8 cellular contexts compared by ENCODE assay signal in the genomic region with DNA sequence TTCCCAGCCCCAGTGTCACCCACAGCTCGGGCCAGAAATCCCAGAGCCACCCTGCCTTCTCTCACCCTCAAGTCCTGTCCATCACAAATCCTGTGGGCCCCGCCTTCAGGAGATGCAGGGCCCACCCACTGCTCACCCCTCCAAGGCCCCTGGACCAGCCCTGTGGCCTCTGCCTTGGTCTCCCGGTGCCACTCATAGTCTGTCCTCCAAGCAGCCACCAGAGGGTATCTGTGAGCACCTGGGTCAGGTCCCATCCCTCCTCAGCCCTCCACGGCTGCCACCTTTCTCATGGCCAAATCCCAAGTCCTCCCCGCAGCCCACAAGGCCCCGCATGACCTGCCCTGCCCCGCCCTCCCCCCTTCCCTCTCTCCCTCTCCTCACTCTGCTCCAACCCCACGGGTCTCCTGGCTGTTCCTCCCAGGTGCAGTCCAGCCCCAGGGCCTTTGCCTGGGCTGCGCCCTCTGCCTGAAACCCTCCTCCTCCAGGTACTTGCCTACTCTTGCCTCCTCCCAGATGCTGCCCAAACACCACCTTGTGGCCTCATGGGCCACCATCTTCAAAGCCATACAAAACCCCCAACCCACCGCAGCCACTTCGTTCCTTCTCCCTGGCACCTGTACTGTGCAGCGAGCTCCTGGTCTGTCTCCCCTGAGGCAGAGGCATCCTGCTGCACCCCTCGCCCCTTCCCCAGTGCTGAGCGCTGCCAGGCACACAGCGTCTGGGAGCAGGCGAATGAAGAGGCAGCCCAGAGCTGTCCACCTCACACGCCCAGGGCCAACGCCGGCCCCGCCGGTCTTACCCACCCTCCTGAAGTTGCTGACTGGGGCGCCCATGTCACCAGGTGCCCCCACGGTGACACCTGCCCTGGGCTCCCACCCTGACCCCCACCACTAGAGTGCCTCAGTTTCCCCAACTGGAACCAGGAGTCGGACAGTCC. TPM values are rescaled to one million over a fixed set of nuclear protein-coding genes. Genes with fewer than 3 reads are reported as not detected.
DNase-seq lines count a peak whose midpoint lies in the region; ATAC-seq and TF ChIP-seq lines count a peak whose summit lies in the region.

No MANE protein-coding gene starts in this region.

- H3K9me3 Mint-ChIP-seq in naive B cell = no peaks in the 10 kb centered on the region

- no TSS peak for BruUV-seq in PC-3 (replicated peaks; lab: Mats Ljungman, UMichigan)

- no peaks in the 10 kb centered on the region; the same call in 1 of the 2 replicates for H3K36me3 ChIP-seq in PC-3 (ENCODE audit: low read depth, low read length)

- no peaks in the 10 kb centered on the region for H3K9me2 ChIP-seq in PC-3 (replicated peaks; ENCODE audit: low read length)

- no peaks in the 10 kb centered on the region for H3K79me2 ChIP-seq in PC-3 (ENCODE audit: low read length)

- peak; percentile 21 for DNase-seq in activated naive CD4-positive, alpha-beta T cell treated with Interleukin-2 at 50 U/mL for 16 hours
- DNase-seq in activated naive CD4-positive, alpha-beta T cell (lab: John Stamatoyannopoulos, UW) = no peak
- DNase-seq in PC-3 = peak; percentile 37
- DNase-seq in cardiac fibroblast (ENCODE audit: low read depth in 2 of 2) = peak; percentile 18 to 21
- DNase-seq in naive B cell = no peak
- DNase-seq in NCI-H748 (lab: John Stamatoyannopoulos, UW; ENCODE audit: unreplicated experiment) = no peak
- DNase-seq in NOMO-1 treated with dmso at 0.1 percent for 144 hours (lab: John Stamatoyannopoulos, UW; ENCODE audit: unreplicated experiment) = no peak

- CTCF ChIA-PET in PC-3 (lab: Charles Lee) = no interaction called here

- POLR2A ChIA-PET in PC-3 (lab: Charles Lee; ENCODE audit: unreplicated experiment) = no interaction called here

- no peaks in the 10 kb centered on the region for H3F3A ChIP-seq in PC-3 (ENCODE audit: low read length, unreplicated experiment)

- ATAC-seq in PC-3 = peak; percentile 81
- peak; percentile 63 to 71 for ATAC-seq in naive B cell (ENCODE audit: low read depth in 2 of 2)
- no peak for ATAC-seq in GM19455 (IDR thresholded peaks at IDR 0.05; ENCODE audit: unreplicated experiment)

- no peak overlapping the region for H2AFZ ChIP-seq in PC-3 (ENCODE audit: low read length)

- H4K20me1 ChIP-seq in PC-3 (ENCODE audit: low read length) = no peaks in the 10 kb centered on the region

- no peak overlapping the region for H3K4me2 ChIP-seq in PC-3 (ENCODE audit: low read length)

- no peak overlapping the region for H3K9ac ChIP-seq in PC-3 (ENCODE audit: low read length)

- intact Hi-C loops in PC-3 (cut with micrococcal nuclease) = no loop called here

- H3K4me1 ChIP-seq in PC-3 (ENCODE audit: insufficient read depth, low read length) = no peaks in the 10 kb centered on the region

- H3K36me3 Mint-ChIP-seq in naive B cell = peaks cover 0 to 19% of the 10 kb centered on the region in 2 donors

- no peak overlapping the region for H3K27ac ChIP-seq in PC-3 (ENCODE audit: low read length)

- peak; percentile 49 for TF ChIP-seq CTCF in PC-3 (conservative IDR thresholded peaks at IDR 0.05; ENCODE audit: low read depth, low read length)
- peak; percentile 37 for TF ChIP-seq CTCF in cardiac fibroblast (IDR thresholded peaks at IDR 0.05; ENCODE audit: low read depth, low read length)

- peak overlapping the region in 1 of 8 donors; percentile 4 for H3K4me3 Mint-ChIP-seq in naive B cell

- H3K27ac Mint-ChIP-seq in naive B cell = peak overlapping the region in 3 of 6 donors; percentile 33 to 89 (median 67)

- H3K4me3 ChIP-seq in PC-3 (ENCODE audit: low read length) (no peak overlapping the region), cardiac fibroblast (replicated peaks in 1 of 2; ENCODE audit: low read depth in 2 of 2, low read length in 2 of 2) (no peak overlapping the region)

- H3K9me3 ChIP-seq in PC-3 (ENCODE audit: low read length) = no peaks in the 10 kb centered on the region

- no peaks in the 10 kb centered on the region for H3K27me3 Mint-ChIP-seq in naive B cell

- H3K4me1 Mint-ChIP-seq in naive B cell = peaks cover 28 to 35% (median 32%) of the 10 kb centered on the region in 3 donors

- no peaks in the 10 kb centered on the region for H3K27me3 ChIP-seq in PC-3 (ENCODE audit: low read length)

RNA-seq across cellular contexts. Expression of a gene that starts 13.2 kb away (rescaled TPM):
- total RNA-seq in PC-3 (2014; rRNA removed) = 148 and 157 TPM in 2 replicates
- polyA plus RNA-seq in naive B cell (ENCODE audit: low read depth in 6 of 6) = 100 to 1,000 TPM; 358 to 546 (median 438) TPM

RNA-seq across cellular contexts. Expression of a gene that starts 25.8 kb away (rescaled TPM):
- total RNA-seq in PC-3 (2014; rRNA removed) = 131 and 164 TPM in 2 replicates
- polyA plus RNA-seq in naive B cell (ENCODE audit: low read depth in 6 of 6) = 10 to 100 TPM in 4 of 6 donors, 1 to 10 TPM in 2; 7.7 to 24.4 (median 12.9) TPM

RNA-seq across cellular contexts. Expression of a gene that starts 34.0 kb away (rescaled TPM):
- total RNA-seq in PC-3 (2014; rRNA removed) = 147 and 196 TPM in 2 replicates
- polyA plus RNA-seq in naive B cell (ENCODE audit: low read depth in 6 of 6) = 10 to 100 TPM; 17.5 to 45.6 (median 24.8) TPM

RNA-seq across cellular contexts. Expression of a gene that starts 50.3 kb away (rescaled TPM):
- 64.0 and 89.2 TPM in 2 replicates for total RNA-seq in PC-3 (2014; rRNA removed)
- polyA plus RNA-seq in naive B cell (ENCODE audit: low read depth in 6 of 6) = not detected

Comparison
In these comparisons a context has a peak if more than half of its experiments do, and no peak if none do; other contexts are left out.
1. DNase-seq: peak in activated naive CD4-positive, alpha-beta T cell treated with Interleukin-2 at 50 U/mL for 16 hours (single experiment), PC-3 (single experiment) and cardiac fibroblast (2 of 2); none in activated naive CD4-positive, alpha-beta T cell (0 of 4), naive B cell (single experiment), NCI-H748 (single experiment) and NOMO-1 treated with dmso at 0.1 percent for 144 hours (single experiment).